20 cellular contexts compared by ENCODE assay signal in genomic region chr5:76451046-76451701, GRCh38. TPM values are rescaled to one million over a fixed set of nuclear protein-coding genes. Genes with fewer than 3 reads are reported as not detected.
DNase-seq lines count a peak whose midpoint lies in the region; TF ChIP-seq lines count a peak whose summit lies in the region.
"Had no signal": no experiment of that assay in that cellular context is flagged by ENCODE, and none has a peak within 500 bp of the region (broad histone marks: within the 10 kb centered on the region; RNA-seq: fewer than 3 reads in every experiment).

No MANE protein-coding gene starts in this region.

- H3K4me1 ChIP-seq in neutrophil (ENCODE audit: control insufficient read depth in 1 of 2, insufficient read depth in 1 of 2, low read depth in 1 of 2, low read length in 1 of 2) = peaks cover 19 to 42% of the 10 kb centered on the region in 2 experiments
- H3K4me1 ChIP-seq: gastrocnemius medialis, uterus had no signal

- DNase-seq in activated CD4-positive, alpha-beta memory T cell treated with anti-CD3 and anti-CD28 coated beads for 36 hours = no peak
- no peak for DNase-seq in activated CD4-positive, alpha-beta memory T cell treated with anti-CD3 and anti-CD28 coated beads, Interleukin-2, amount 10 ng/mL, durations not matched to agents 7 days and 5 days
- DNase-seq in MV-4-11 (lab: John Stamatoyannopoulos, UW) = peak; percentile 45
- DNase-seq in activated T-helper 2 cell treated with anti-CD3 and anti-CD28 coated beads, Interferon-gamma antibody, Interleukin-2, Interleukin-4, amounts not matched to agents 10 μg/mL and 5 μg/mL and 100 μg/mL, durations not matched to agents 14 hours and 24 hours and 36 hours (ENCODE audit: low spot score) = no peak
- DNase-seq in HuH-7 (ENCODE audit: low spot score) = no peak
- DNase-seq in HK-2 (ENCODE audit: unreplicated experiment) = no peak
- no peak for DNase-seq in mucosa of gallbladder (ENCODE audit: low spot score)
- DNase-seq: activated gamma-delta T cell; Caco-2; gastrocnemius medialis; GM23248; IMR-90; NCI-H1092 treated with DMSO at 0.1 percent for 48 hours; NCI-H526 treated with DMSO at 0.1 percent for 48 hours; PC-3; stimulated activated CD4-positive, alpha-beta T cell treated with anti-CD3 and anti-CD28 coated beads, Interleukin-2, amount 100 ng/mL, for 24 hours; uterus had no signal

- no peaks in the 10 kb centered on the region for H3K27me3 ChIP-seq in neutrophil
- H3K27me3 ChIP-seq: gastrocnemius medialis, uterus had no signal

- H3K27ac Mint-ChIP-seq in activated CD4-positive, alpha-beta memory T cell treated with anti-CD3 and anti-CD28 coated beads for 36 hours = peak overlapping the region; percentile 31
- H3K27ac Mint-ChIP-seq in activated CD4-positive, alpha-beta memory T cell treated with anti-CD3 and anti-CD28 coated beads, Interleukin-2, amount 10 ng/mL, durations not matched to agents 7 days and 5 days = no peak overlapping the region
- H3K27ac Mint-ChIP-seq in activated T-helper 2 cell treated with anti-CD3 and anti-CD28 coated beads, Interferon-gamma antibody, Interleukin-2, Interleukin-4, amounts not matched to agents 10 μg/mL and 5 μg/mL and 100 μg/mL, durations not matched to agents 14 hours and 24 hours and 36 hours = peak overlapping the region; percentile 64

- peaks cover 17% of the 10 kb centered on the region for H3K36me3 ChIP-seq in neutrophil
- H3K36me3 ChIP-seq: gastrocnemius medialis, uterus had no signal

- no peaks in the 10 kb centered on the region for H3K9me3 ChIP-seq in neutrophil
- H3K9me3 ChIP-seq: Caco-2, gastrocnemius medialis, uterus had no signal

- CTCF ChIA-PET in activated CD4-positive, alpha-beta memory T cell treated with anti-CD3 and anti-CD28 coated beads for 36 hours (lab: Charles Lee) = interaction anchor here (1.0 kb wide), 1 partner anchor 24 kb away, joined by 4 read pairs; no protein-coding TSS in a partner anchor
- CTCF ChIA-PET in activated CD4-positive, alpha-beta memory T cell treated with anti-CD3 and anti-CD28 coated beads, Interleukin-2, amount 10 ng/mL, durations not matched to agents 7 days and 5 days (lab: Charles Lee) = interaction anchor here (0.9 kb wide), 1 partner anchor 195 kb away, joined by 3 read pairs; no protein-coding TSS in a partner anchor

- intact Hi-C loops in activated CD4-positive, alpha-beta memory T cell treated with anti-CD3 and anti-CD28 coated beads for 36 hours (cut with micrococcal nuclease) = no loop called here
- intact Hi-C loops in activated T-helper 2 cell treated with anti-CD3 and anti-CD28 coated beads, Interferon-gamma antibody, Interleukin-2, Interleukin-4, amounts not matched to agents 10 μg/mL and 5 μg/mL and 100 μg/mL, durations not matched to agents 14 hours and 24 hours and 36 hours (cut with micrococcal nuclease) = no loop called here

- H3K4me3 ChIP-seq in neutrophil (ENCODE audit: low read depth in 1 of 2, low read length in 1 of 2) = no peak overlapping the region
- H3K4me3 ChIP-seq: gastrocnemius medialis, GM23248, SK-N-MC, uterus had no signal

- TF ChIP-seq CTCF in neutrophil (IDR thresholded peaks at IDR 0.05) = no peak

- no peaks in the 10 kb centered on the region for H3K9me3 Mint-ChIP-seq in activated CD4-positive, alpha-beta memory T cell treated with anti-CD3 and anti-CD28 coated beads for 36 hours
- no peaks in the 10 kb centered on the region for H3K9me3 Mint-ChIP-seq in activated CD4-positive, alpha-beta memory T cell treated with anti-CD3 and anti-CD28 coated beads, Interleukin-2, amount 10 ng/mL, durations not matched to agents 7 days and 5 days
- no peaks in the 10 kb centered on the region for H3K9me3 Mint-ChIP-seq in activated T-helper 2 cell treated with anti-CD3 and anti-CD28 coated beads, Interferon-gamma antibody, Interleukin-2, Interleukin-4, amounts not matched to agents 10 μg/mL and 5 μg/mL and 100 μg/mL, durations not matched to agents 14 hours and 24 hours and 36 hours

- H3K4me1 Mint-ChIP-seq in activated CD4-positive, alpha-beta memory T cell treated with anti-CD3 and anti-CD28 coated beads for 36 hours (ENCODE audit: low read depth) = peaks cover 49% of the 10 kb centered on the region
- H3K4me1 Mint-ChIP-seq in activated CD4-positive, alpha-beta memory T cell treated with anti-CD3 and anti-CD28 coated beads, Interleukin-2, amount 10 ng/mL, durations not matched to agents 7 days and 5 days = peaks cover 36% of the 10 kb centered on the region
- H3K4me1 Mint-ChIP-seq in activated T-helper 2 cell treated with anti-CD3 and anti-CD28 coated beads, Interferon-gamma antibody, Interleukin-2, Interleukin-4, amounts not matched to agents 10 μg/mL and 5 μg/mL and 100 μg/mL, durations not matched to agents 14 hours and 24 hours and 36 hours (ENCODE audit: low read depth) = peaks cover 22% of the 10 kb centered on the region

- H3K27ac ChIP-seq in neutrophil = peak overlapping the region; percentile 63
- H3K27ac ChIP-seq: gastrocnemius medialis, GM23248, uterus, VCaP had no signal

- POLR2A ChIA-PET in activated CD4-positive, alpha-beta memory T cell treated with anti-CD3 and anti-CD28 coated beads for 36 hours (lab: Charles Lee) = interaction anchor here (0.6 kb wide), 1 partner anchor 1267 kb away, joined by 3 read pairs; no protein-coding TSS in a partner anchor
- POLR2A ChIA-PET in activated CD4-positive, alpha-beta memory T cell treated with anti-CD3 and anti-CD28 coated beads, Interleukin-2, amount 10 ng/mL, durations not matched to agents 7 days and 5 days (lab: Charles Lee) = interaction anchor here (0.9 to 1.9 kb wide), 2 partner anchors 44 to 96 kb away, joined by 4 to 5 read pairs; no protein-coding TSS in a partner anchor

- H3K4me3 Mint-ChIP-seq in activated CD4-positive, alpha-beta memory T cell treated with anti-CD3 and anti-CD28 coated beads for 36 hours = no peak overlapping the region
- no peak overlapping the region for H3K4me3 Mint-ChIP-seq in activated CD4-positive, alpha-beta memory T cell treated with anti-CD3 and anti-CD28 coated beads, Interleukin-2, amount 10 ng/mL, durations not matched to agents 7 days and 5 days
- H3K4me3 Mint-ChIP-seq in activated T-helper 2 cell treated with anti-CD3 and anti-CD28 coated beads, Interferon-gamma antibody, Interleukin-2, Interleukin-4, amounts not matched to agents 10 μg/mL and 5 μg/mL and 100 μg/mL, durations not matched to agents 14 hours and 24 hours and 36 hours (ENCODE audit: low read depth) = no peak overlapping the region

- H3K27me3 Mint-ChIP-seq in activated CD4-positive, alpha-beta memory T cell treated with anti-CD3 and anti-CD28 coated beads for 36 hours = no peaks in the 10 kb centered on the region
- no peaks in the 10 kb centered on the region for H3K27me3 Mint-ChIP-seq in activated CD4-positive, alpha-beta memory T cell treated with anti-CD3 and anti-CD28 coated beads, Interleukin-2, amount 10 ng/mL, durations not matched to agents 7 days and 5 days
- H3K27me3 Mint-ChIP-seq in activated T-helper 2 cell treated with anti-CD3 and anti-CD28 coated beads, Interferon-gamma antibody, Interleukin-2, Interleukin-4, amounts not matched to agents 10 μg/mL and 5 μg/mL and 100 μg/mL, durations not matched to agents 14 hours and 24 hours and 36 hours (ENCODE audit: low read depth) = no peaks in the 10 kb centered on the region

- H3K36me3 Mint-ChIP-seq in activated CD4-positive, alpha-beta memory T cell treated with anti-CD3 and anti-CD28 coated beads for 36 hours = peaks cover 3% of the 10 kb centered on the region
- peaks cover 47% of the 10 kb centered on the region for H3K36me3 Mint-ChIP-seq in activated CD4-positive, alpha-beta memory T cell treated with anti-CD3 and anti-CD28 coated beads, Interleukin-2, amount 10 ng/mL, durations not matched to agents 7 days and 5 days (ENCODE audit: low read depth)
- peaks cover 41% of the 10 kb centered on the region for H3K36me3 Mint-ChIP-seq in activated T-helper 2 cell treated with anti-CD3 and anti-CD28 coated beads, Interferon-gamma antibody, Interleukin-2, Interleukin-4, amounts not matched to agents 10 μg/mL and 5 μg/mL and 100 μg/mL, durations not matched to agents 14 hours and 24 hours and 36 hours (ENCODE audit: low read depth)

RNA-seq across cellular contexts. Expression of gene IQGAP2, which starts 48.1 kb away (rescaled TPM):
- 10 to 100 TPM; 92.7 to 93.0 TPM for total RNA-seq in activated CD4-positive, alpha-beta memory T cell treated with anti-CD3 and anti-CD28 coated beads for 36 hours
- 100 to 1,000 TPM; 118 to 124 TPM for total RNA-seq in activated CD4-positive, alpha-beta memory T cell treated with anti-CD3 and anti-CD28 coated beads, Interleukin-2, amount 10 ng/mL, durations not matched to agents 7 days and 5 days
- total RNA-seq in activated T-helper 2 cell treated with anti-CD3 and anti-CD28 coated beads, Interferon-gamma antibody, Interleukin-2, Interleukin-4, amounts not matched to agents 10 μg/mL and 5 μg/mL and 100 μg/mL, durations not matched to agents 14 hours and 24 hours and 36 hours = 28.3 and 29.5 TPM in 2 replicates
- 119 TPM for total RNA-seq in mucosa of gallbladder
- total RNA-seq: GM23248, PC-3 had no signal
